Comparison of ENCODE assay signal across 8 cellular contexts in the genomic region with DNA sequence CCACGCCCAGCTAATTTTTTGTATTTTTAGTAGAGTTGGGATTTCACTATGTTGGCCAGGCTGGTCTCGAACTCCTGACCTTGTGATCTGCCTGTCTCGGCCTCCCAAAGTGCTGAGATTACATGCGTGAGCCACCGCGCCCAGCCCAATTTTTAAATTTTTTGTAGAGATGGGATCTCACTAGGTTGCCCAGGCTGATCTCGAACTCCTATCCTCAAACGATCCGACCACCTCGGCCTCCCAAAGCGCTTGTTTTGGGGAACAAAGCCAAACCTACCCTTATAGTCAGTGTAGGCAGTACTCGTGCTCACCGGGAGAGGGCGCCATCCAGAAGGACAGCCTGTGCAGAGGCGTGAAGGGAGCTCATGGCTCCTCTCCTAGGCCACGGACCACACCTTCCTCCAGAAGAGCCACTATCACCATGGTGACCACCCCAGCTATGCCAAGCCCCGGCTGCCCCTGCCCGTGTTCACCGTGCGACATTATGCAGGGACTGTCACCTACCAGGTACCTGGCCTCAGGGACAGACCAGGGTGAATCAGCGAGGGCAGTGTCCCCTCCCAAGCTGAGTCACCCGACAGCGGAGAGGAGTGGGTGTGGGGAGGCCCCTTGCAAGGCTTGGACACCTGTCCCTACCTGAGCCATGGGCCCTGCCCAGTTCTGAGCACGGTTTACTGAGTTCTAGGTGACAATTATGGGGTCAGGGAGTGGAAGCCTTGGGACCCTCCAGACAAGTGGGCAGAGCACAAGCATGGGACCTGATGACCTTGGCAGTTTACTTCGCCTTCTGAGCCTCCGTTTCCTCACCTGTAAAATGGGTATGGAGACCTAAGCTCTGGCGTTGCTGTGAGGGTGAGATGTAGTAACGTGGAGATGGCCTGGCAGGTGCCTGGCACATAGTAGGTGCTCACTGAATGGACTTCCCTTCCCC. TPM values are rescaled to one million over a fixed set of nuclear protein-coding genes. Genes with fewer than 3 reads are reported as not detected.
DNase-seq lines count a peak whose midpoint lies in the region; ATAC-seq, FAIRE-seq and TF ChIP-seq lines count a peak whose summit lies in the region.

No MANE protein-coding gene starts in this region.

- intact Hi-C loops in activated CD4-positive, alpha-beta memory T cell treated with anti-CD3 and anti-CD28 coated beads for 36 hours (cut with micrococcal nuclease): no loop called here

- H3K27ac Mint-ChIP-seq in activated CD4-positive, alpha-beta memory T cell treated with anti-CD3 and anti-CD28 coated beads for 36 hours: no peak overlapping the region
- H3K27ac Mint-ChIP-seq in endothelial cell (ENCODE audit: unreplicated experiment): no peak overlapping the region
- H3K27ac Mint-ChIP-seq in natural killer cell treated with Interleukin-12 subunit alpha and Interleukin-12 subunit beta and Interleukin-15 and Interleukin-18, amount 100 ng/mL, for 72 hours: no peak overlapping the region

- POLR2A ChIA-PET in activated CD4-positive, alpha-beta memory T cell treated with anti-CD3 and anti-CD28 coated beads for 36 hours (lab: Charles Lee): no interaction called here

- no peak overlapping the region for H3K4me3 Mint-ChIP-seq in activated CD4-positive, alpha-beta memory T cell treated with anti-CD3 and anti-CD28 coated beads for 36 hours
- H3K4me3 Mint-ChIP-seq in endothelial cell (ENCODE audit: unreplicated experiment): no peak overlapping the region
- H3K4me3 Mint-ChIP-seq in natural killer cell treated with Interleukin-12 subunit alpha and Interleukin-12 subunit beta and Interleukin-15 and Interleukin-18, amount 100 ng/mL, for 72 hours: no peak overlapping the region

- H3K27me3 Mint-ChIP-seq in activated CD4-positive, alpha-beta memory T cell treated with anti-CD3 and anti-CD28 coated beads for 36 hours: no peaks in the 10 kb centered on the region
- H3K27me3 Mint-ChIP-seq in endothelial cell (ENCODE audit: unreplicated experiment): peaks cover 2% of the 10 kb centered on the region
- no peaks in the 10 kb centered on the region for H3K27me3 Mint-ChIP-seq in natural killer cell treated with Interleukin-12 subunit alpha and Interleukin-12 subunit beta and Interleukin-15 and Interleukin-18, amount 100 ng/mL, for 72 hours

- no peaks in the 10 kb centered on the region for H3K36me3 Mint-ChIP-seq in activated CD4-positive, alpha-beta memory T cell treated with anti-CD3 and anti-CD28 coated beads for 36 hours
- H3K36me3 Mint-ChIP-seq in endothelial cell (ENCODE audit: low read depth, unreplicated experiment): no peaks in the 10 kb centered on the region
- H3K36me3 Mint-ChIP-seq in natural killer cell treated with Interleukin-12 subunit alpha and Interleukin-12 subunit beta and Interleukin-15 and Interleukin-18, amount 100 ng/mL, for 72 hours: no peaks in the 10 kb centered on the region

- CTCF ChIA-PET in activated CD4-positive, alpha-beta memory T cell treated with anti-CD3 and anti-CD28 coated beads for 36 hours (lab: Charles Lee): interaction anchor here (0.6 to 2.7 kb wide), 24 partner anchors 10 to 494 kb away, joined by 3 to 21 read pairs (median 5); partner anchors contain the start of genes SMIM5 and TMEM94

- TF ChIP-seq CTCF in endothelial cell (IDR thresholded peaks at IDR 0.05; ENCODE audit: unreplicated experiment): peak; percentile 85

- H3K4me1 Mint-ChIP-seq in activated CD4-positive, alpha-beta memory T cell treated with anti-CD3 and anti-CD28 coated beads for 36 hours (ENCODE audit: low read depth): no peaks in the 10 kb centered on the region
- no peaks in the 10 kb centered on the region for H3K4me1 Mint-ChIP-seq in endothelial cell (ENCODE audit: unreplicated experiment)
- H3K4me1 Mint-ChIP-seq in natural killer cell treated with Interleukin-12 subunit alpha and Interleukin-12 subunit beta and Interleukin-15 and Interleukin-18, amount 100 ng/mL, for 72 hours (ENCODE audit: low read depth in 2 of 2): peaks cover 0 to 3% of the 10 kb centered on the region in 2 donors

- peak; percentile 73 for FAIRE-seq in urothelium cell line (lab: Jason Lieb, UNC)

- peak; percentile 56 for DNase-seq in AG08395 (ENCODE audit: low spot score)
- peak; percentile 78 for DNase-seq in NCI-H82 (lab: John Stamatoyannopoulos, UW)
- peak; percentile 75 for DNase-seq in activated CD4-positive, alpha-beta memory T cell treated with anti-CD3 and anti-CD28 coated beads for 36 hours
- DNase-seq in endothelial cell (ENCODE audit: low spot score): peak; percentile 70
- DNase-seq in natural killer cell treated with Interleukin-12 subunit alpha and Interleukin-12 subunit beta and Interleukin-15 and Interleukin-18, amount 100 ng/mL, for 72 hours (ENCODE audit: low spot score): peak; percentile 73
- peak; percentile 69 for DNase-seq in urothelium cell line (ENCODE audit: low spot score)

- H3K9me3 Mint-ChIP-seq in activated CD4-positive, alpha-beta memory T cell treated with anti-CD3 and anti-CD28 coated beads for 36 hours: no peaks in the 10 kb centered on the region
- H3K9me3 Mint-ChIP-seq in endothelial cell (ENCODE audit: unreplicated experiment): no peaks in the 10 kb centered on the region
- H3K9me3 Mint-ChIP-seq in natural killer cell treated with Interleukin-12 subunit alpha and Interleukin-12 subunit beta and Interleukin-15 and Interleukin-18, amount 100 ng/mL, for 72 hours: no peaks in the 10 kb centered on the region

- peak; percentile 51 for ATAC-seq in GM19351 (IDR thresholded peaks at IDR 0.05; ENCODE audit: unreplicated experiment)
- ATAC-seq in natural killer cell treated with Interleukin-12 subunit alpha and Interleukin-12 subunit beta and Interleukin-15 and Interleukin-18, amount 100 ng/mL, for 72 hours: peak; percentile 69 to 70
- no peak for ATAC-seq in HG02981 (IDR thresholded peaks at IDR 0.05; ENCODE audit: unreplicated experiment)

RNA-seq across cellular contexts. Expression of gene MYO15B, which starts 13.7 kb away (rescaled TPM):
- 10 to 100 TPM; 16.8 to 20.5 TPM for total RNA-seq in activated CD4-positive, alpha-beta memory T cell treated with anti-CD3 and anti-CD28 coated beads for 36 hours
- total RNA-seq in endothelial cell (ENCODE audit: unreplicated experiment): 224 TPM
- 10 to 100 TPM; 49.0 to 66.7 TPM for total RNA-seq in natural killer cell treated with Interleukin-12 subunit alpha and Interleukin-12 subunit beta and Interleukin-15 and Interleukin-18, amount 100 ng/mL, for 72 hours

RNA-seq across cellular contexts. Expression of gene SMIM5, which starts 31.9 kb away (rescaled TPM):
- not detected for total RNA-seq in activated CD4-positive, alpha-beta memory T cell treated with anti-CD3 and anti-CD28 coated beads for 36 hours
- 1.1 TPM for total RNA-seq in endothelial cell (ENCODE audit: unreplicated experiment)
- under 1 TPM; 0.29 to 0.36 TPM for total RNA-seq in natural killer cell treated with Interleukin-12 subunit alpha and Interleukin-12 subunit beta and Interleukin-15 and Interleukin-18, amount 100 ng/mL, for 72 hours
